7 cellular contexts compared by ENCODE assay signal in genomic region chr15:58932791-58933310, GRCh38. TPM values are rescaled to one million over a fixed set of nuclear protein-coding genes. Genes with fewer than 3 reads are reported as not detected.
A peak's percentile ranks its signal among the peaks of the same experiment; 100 is the strongest.
DNase-seq lines count a peak whose midpoint lies in the region; ATAC-seq and TF ChIP-seq lines count a peak whose summit lies in the region.

No MANE protein-coding gene starts in this region.

- no peaks in the 10 kb centered on the region for H3K27me3 ChIP-seq in ascending aorta
- H3K27me3 ChIP-seq in iPS-15b (ENCODE audit: control insufficient read depth, insufficient read depth, low read length), result no peaks in the 10 kb centered on the region

- H3K27ac ChIP-seq in KOPT-K1 (ENCODE audit: low read depth, low read length, poor library complexity, severe bottlenecking), result peak overlapping the region; percentile 99
- H3K27ac ChIP-seq in ascending aorta, result peak overlapping the region; percentile 98

- TF ChIP-seq CTCF in GM12875 (IDR thresholded peaks at IDR 0.05; ENCODE audit: borderline replicate concordance, insufficient read depth, low read depth, low read length), result no peak
- no peak for TF ChIP-seq CTCF in ascending aorta (IDR thresholded peaks at IDR 0.05)

- H3K9me3 ChIP-seq in KOPT-K1 (ENCODE audit: insufficient read depth, low read length, poor library complexity, severe bottlenecking) (no peaks in the 10 kb centered on the region), ascending aorta (no peaks in the 10 kb centered on the region), iPS-15b (ENCODE audit: control insufficient read depth, insufficient read depth, low read length) (no peaks in the 10 kb centered on the region)

- peak; percentile 49 for ATAC-seq in GM21723 (IDR thresholded peaks at IDR 0.05; ENCODE audit: unreplicated experiment)

- H3K4me3 ChIP-seq in GM12875 (ENCODE audit: low read depth, low read length) (peak overlapping the region; percentile 75), ascending aorta (peak overlapping the region; percentile 83 to 92), iPS-15b (ENCODE audit: low read depth, low read length) (peak overlapping the region; percentile 63), skeletal muscle cell (ENCODE audit: low read depth, low read length) (peak overlapping the region; percentile 86)

- DNase-seq in ascending aorta (ENCODE audit: low spot score in 2 of 2) (no peak), skeletal muscle cell (ENCODE audit: low read depth) (no peak), NCI-H2081 (lab: John Stamatoyannopoulos, UW) (no peak)

- H3K4me1 ChIP-seq in ascending aorta (peaks cover 0 to 13% of the 10 kb centered on the region in 2 donors), iPS-15b (ENCODE audit: control insufficient read depth, insufficient read depth, low read length) (peaks cover 4% of the 10 kb centered on the region)

- intact Hi-C loops in ascending aorta (cut with DNase I), result loop anchor here (1.0 to 5.0 kb wide), 7 partner anchors 54 to 758 kb away; partner anchors contain the start of genes ADAM10, FAM81A, MINDY2 and RNF111

- H3K36me3 ChIP-seq in KOPT-K1 (ENCODE audit: insufficient read depth, low read length) (peaks cover 33% of the 10 kb centered on the region), ascending aorta (peaks cover 9 to 12% of the 10 kb centered on the region in 2 donors), iPS-15b (ENCODE audit: control insufficient read depth, insufficient read depth, low read length) (no peaks in the 10 kb centered on the region)

- peak overlapping the region; percentile 99 for H3K9ac ChIP-seq in iPS-15b (ENCODE audit: low read depth, low read length)

RNA-seq across cellular contexts. Expression of gene SLTM, which starts 0.6 kb away (rescaled TPM):
- 109 TPM for total RNA-seq in ascending aorta

RNA-seq across cellular contexts. Expression of gene RNF111, which starts 54.6 kb away (rescaled TPM):
- 12.2 TPM for total RNA-seq in ascending aorta
